Comparison of ENCODE assay signal across 17 cellular contexts in genomic region chr4:155799106-155799793, GRCh38.
"Had no signal": no experiment of that assay in that cellular context is flagged by ENCODE, and none has a peak within 500 bp of the region (broad histone marks: within the 10 kb centered on the region; RNA-seq: fewer than 3 reads in every experiment).

No MANE protein-coding gene starts in this region.

- H3K27ac Mint-ChIP-seq: activated CD8-positive, alpha-beta T cell treated with anti-CD3 and anti-CD28 coated beads, Interleukin-2, amount 10 ng/mL, durations not matched to agents 7 days and 5 days; activated naive CD8-positive, alpha-beta T cell treated with anti-CD3 and anti-CD28 coated beads, Interleukin-2, amount 50 U/mL, for 24 hours; stimulated activated naive B cell treated with anti-CD40 and anti-IgM and Interleukin-4, amounts not matched to agents 10 μg/mL and 1 μg/mL and 100 μg/mL, for 72 hours had no signal

- H3K4me1 Mint-ChIP-seq: stimulated activated naive B cell treated with anti-CD40 and anti-IgM and Interleukin-4, amounts not matched to agents 10 μg/mL and 1 μg/mL and 100 μg/mL, for 72 hours had no signal

- H3K36me3 ChIP-seq: colonic mucosa, left lung had no signal

- H3K36me3 Mint-ChIP-seq: stimulated activated naive B cell treated with anti-CD40 and anti-IgM and Interleukin-4, amounts not matched to agents 10 μg/mL and 1 μg/mL and 100 μg/mL, for 72 hours had no signal

- H3K4me3 Mint-ChIP-seq: activated CD8-positive, alpha-beta T cell treated with anti-CD3 and anti-CD28 coated beads, Interleukin-2, amount 10 ng/mL, durations not matched to agents 7 days and 5 days; activated naive CD8-positive, alpha-beta T cell treated with anti-CD3 and anti-CD28 coated beads, Interleukin-2, amount 50 U/mL, for 24 hours; neural crest cell; stimulated activated naive B cell treated with anti-CD40 and anti-IgM and Interleukin-4, amounts not matched to agents 10 μg/mL and 1 μg/mL and 100 μg/mL, for 72 hours had no signal

- H3K9me3 Mint-ChIP-seq: activated naive CD8-positive, alpha-beta T cell treated with anti-CD3 and anti-CD28 coated beads, Interleukin-2, amount 50 U/mL, for 24 hours; neural crest cell; stimulated activated naive B cell treated with anti-CD40 and anti-IgM and Interleukin-4, amounts not matched to agents 10 μg/mL and 1 μg/mL and 100 μg/mL, for 72 hours had no signal

- DNase-seq: activated CD4-positive, alpha-beta T cell treated with anti-CD3 and anti-CD28 coated beads for 4 hours; activated CD8-positive, alpha-beta memory T cell treated with anti-CD3 and anti-CD28 coated beads, Interleukin-2, amount 50 U/mL, for 48 hours; activated CD8-positive, alpha-beta T cell treated with anti-CD3 and anti-CD28 coated beads, Interleukin-2, amount 10 ng/mL, durations not matched to agents 7 days and 5 days; activated naive CD4-positive, alpha-beta T cell treated with Interleukin-2 at 50 U/mL for 16 hours; activated naive CD8-positive, alpha-beta T cell treated with anti-CD3 and anti-CD28 coated beads, Interleukin-2, amount 50 U/mL, for 24 hours; colonic mucosa; effector CD8-positive, alpha-beta T cell; left lung; right cardiac atrium; stimulated activated CD4-positive, alpha-beta T cell treated with anti-CD3 and anti-CD28 coated beads, Interleukin-1b, Interleukin-23, amount 100 ng/mL, for 48 hours; stimulated activated naive B cell treated with anti-CD40 and anti-IgM and Interleukin-4, amounts not matched to agents 10 μg/mL and 1 μg/mL and 100 μg/mL, for 72 hours; T-helper 1 cell; upper lobe of left lung had no signal

- H3K27me3 Mint-ChIP-seq: activated naive CD8-positive, alpha-beta T cell treated with anti-CD3 and anti-CD28 coated beads, Interleukin-2, amount 50 U/mL, for 24 hours; stimulated activated naive B cell treated with anti-CD40 and anti-IgM and Interleukin-4, amounts not matched to agents 10 μg/mL and 1 μg/mL and 100 μg/mL, for 72 hours had no signal

- H3K4me1 ChIP-seq: colonic mucosa, left lung, upper lobe of left lung had no signal

- H3K9me3 ChIP-seq: colonic mucosa, left lung, upper lobe of left lung had no signal

- ATAC-seq: activated CD8-positive, alpha-beta T cell treated with anti-CD3 and anti-CD28 coated beads, Interleukin-2, amount 10 ng/mL, durations not matched to agents 7 days and 5 days; activated naive CD8-positive, alpha-beta T cell treated with anti-CD3 and anti-CD28 coated beads, Interleukin-2, amount 50 U/mL, for 24 hours; left lung; right cardiac atrium; stimulated activated naive B cell treated with anti-CD40 and anti-IgM and Interleukin-4, amounts not matched to agents 10 μg/mL and 1 μg/mL and 100 μg/mL, for 72 hours had no signal

- FAIRE-seq: islet of Langerhans had no signal

- H3K27me3 ChIP-seq: colonic mucosa, left lung, upper lobe of left lung had no signal

- H3K27ac ChIP-seq: colonic mucosa, left lung, SK-N-MC, upper lobe of left lung, VCaP had no signal

- H3K4me3 ChIP-seq: colonic mucosa, left lung, SK-N-MC, upper lobe of left lung had no signal
